ENCODE assay signal across 10 cellular contexts in genomic region chr10:22475527-22475856, GRCh38.
DNase-seq lines count a peak whose midpoint lies in the region; ATAC-seq and TF ChIP-seq lines count a peak whose summit lies in the region.
"Had no signal": no experiment of that assay in that cellular context is flagged by ENCODE, and none has a peak within 500 bp of the region (broad histone marks: within the 10 kb centered on the region; RNA-seq: fewer than 3 reads in every experiment).

No MANE protein-coding gene starts in this region.

- peaks cover 36% of the 10 kb centered on the region for H3K27me3 ChIP-seq in CD4-positive, CD25-positive, alpha-beta regulatory T cell (ENCODE audit: control insufficient read depth, insufficient read depth, low read length)
- H3K27me3 ChIP-seq in HUES6 (ENCODE audit: control insufficient read depth, insufficient read depth, low read length) = peaks cover 94% of the 10 kb centered on the region
- peaks cover 5 to 71% (median 31%) of the 10 kb centered on the region in 4 donors for H3K27me3 ChIP-seq in esophagus muscularis mucosa
- peaks cover 17% of the 10 kb centered on the region for H3K27me3 ChIP-seq in parathyroid adenoma (ENCODE audit: control insufficient read depth, insufficient read depth, low read length)

- no peak for ATAC-seq in CD4-positive, CD25-positive, alpha-beta regulatory T cell (ENCODE audit: low read depth in 2 of 2)
- ATAC-seq in HG03521 (IDR thresholded peaks at IDR 0.05; ENCODE audit: unreplicated experiment) (no peak), GM21786 (IDR thresholded peaks at IDR 0.05; ENCODE audit: unreplicated experiment) (no peak), GM18520 (IDR thresholded peaks at IDR 0.05; ENCODE audit: unreplicated experiment) (no peak)

- H3K27ac ChIP-seq in CD4-positive, CD25-positive, alpha-beta regulatory T cell (ENCODE audit: insufficient read depth, low read length, poor library complexity, severe bottlenecking) = no peak overlapping the region
- H3K27ac ChIP-seq in HUES6 (ENCODE audit: low read depth, low read length) (no peak overlapping the region), esophagus muscularis mucosa (replicated peaks in 1 of 4) (no peak overlapping the region), parathyroid adenoma (no peak overlapping the region)

- no peaks in the 10 kb centered on the region for H3K9me3 ChIP-seq in CD4-positive, CD25-positive, alpha-beta regulatory T cell (ENCODE audit: control insufficient read depth in 2 of 2, low read length in 2 of 2)
- H3K9me3 ChIP-seq in HUES6 (ENCODE audit: control insufficient read depth, insufficient read depth, low read depth, low read length) (no peaks in the 10 kb centered on the region), esophagus muscularis mucosa (no peaks in the 10 kb centered on the region), parathyroid adenoma (ENCODE audit: control insufficient read depth, low read length) (no peaks in the 10 kb centered on the region)

- no peaks in the 10 kb centered on the region for H3K9me3 Mint-ChIP-seq in CD4-positive, CD25-positive, alpha-beta regulatory T cell

- TF ChIP-seq EP300 in esophagus muscularis mucosa (IDR thresholded peaks at IDR 0.05) = no peak

- TF ChIP-seq CTCF in esophagus muscularis mucosa (IDR thresholded peaks at IDR 0.05) (no peak), parathyroid adenoma (IDR thresholded peaks at IDR 0.05) (no peak)

- TF ChIP-seq POLR2A in esophagus muscularis mucosa (IDR thresholded peaks at IDR 0.05; ENCODE audit: low read depth) (no peak), erythroblast (IDR thresholded peaks at IDR 0.05; ENCODE audit: low read length) (no peak)

- H3K79me2 ChIP-seq in parathyroid adenoma = no peaks in the 10 kb centered on the region

- H3K27ac Mint-ChIP-seq in CD4-positive, CD25-positive, alpha-beta regulatory T cell = peak overlapping the region in 1 of 3 donors; percentile 3

- H3K4me2 ChIP-seq in parathyroid adenoma (ENCODE audit: low read length) = peak overlapping the region; percentile 48

- H3K36me3 ChIP-seq in CD4-positive, CD25-positive, alpha-beta regulatory T cell (ENCODE audit: control insufficient read depth, insufficient read depth, low read length) = no peaks in the 10 kb centered on the region
- H3K36me3 ChIP-seq in HUES6 (ENCODE audit: control insufficient read depth, insufficient read depth, low read length) (no peaks in the 10 kb centered on the region), esophagus muscularis mucosa (no peaks in the 10 kb centered on the region), parathyroid adenoma (ENCODE audit: control insufficient read depth, insufficient read depth, low read length) (no peaks in the 10 kb centered on the region)

- peak overlapping the region; percentile 16 to 89 (median 72) for H3K4me3 Mint-ChIP-seq in CD4-positive, CD25-positive, alpha-beta regulatory T cell

- no peak overlapping the region for H3K4me3 ChIP-seq in CD4-positive, CD25-positive, alpha-beta regulatory T cell (ENCODE audit: low read depth, low read length)
- peak overlapping the region; percentile 69 for H3K4me3 ChIP-seq in HUES6 (ENCODE audit: low read depth, low read length)
- H3K4me3 ChIP-seq in esophagus muscularis mucosa = peak overlapping the region; percentile 44 to 57 (median 52)
- H3K4me3 ChIP-seq in parathyroid adenoma (ENCODE audit: low read depth, low read length) = no peak overlapping the region

- peaks cover 76% of the 10 kb centered on the region for H3K27me3 Mint-ChIP-seq in CD4-positive, CD25-positive, alpha-beta regulatory T cell

- peaks cover 16% of the 10 kb centered on the region for H3K4me1 ChIP-seq in CD4-positive, CD25-positive, alpha-beta regulatory T cell (ENCODE audit: control insufficient read depth, insufficient read depth, low read length, poor library complexity, severe bottlenecking)
- H3K4me1 ChIP-seq in HUES6 (ENCODE audit: control insufficient read depth, insufficient read depth, low read length) (peaks cover 10% of the 10 kb centered on the region; the same call in 1 of the 2 replicates), esophagus muscularis mucosa (peaks cover 15 to 23% (median 19%) of the 10 kb centered on the region in 4 donors), parathyroid adenoma (no peaks in the 10 kb centered on the region)

- H3K9ac ChIP-seq in HUES6 (ENCODE audit: low read length) (no peak overlapping the region), parathyroid adenoma (no peak overlapping the region)

- DNase-seq in CD4-positive, CD25-positive, alpha-beta regulatory T cell = no peak
- DNase-seq in esophagus muscularis mucosa (ENCODE audit: extremely low spot score) (no peak), erythroblast (lab: John Stamatoyannopoulos, UW) (no peak)
- DNase-seq: activated CD4-positive, alpha-beta T cell treated with anti-CD3 and anti-CD28 coated beads for 1 hour; NCI-H1694 treated with DMSO at 0.1 percent for 48 hours had no signal

- intact Hi-C loops in esophagus muscularis mucosa (cut with DNase I) = no loop called here

- H3K4me1 Mint-ChIP-seq in CD4-positive, CD25-positive, alpha-beta regulatory T cell = peaks cover 4 to 13% (median 6%) of the 10 kb centered on the region in 4 donors

- H2AFZ ChIP-seq in parathyroid adenoma = no peak overlapping the region

- no peaks in the 10 kb centered on the region for H3K36me3 Mint-ChIP-seq in CD4-positive, CD25-positive, alpha-beta regulatory T cell

- 12% methylated on average over 16 of the region's 16 CpGs for WGBS in esophagus muscularis mucosa

Comparison
In these comparisons a context has a peak if more than half of its experiments do, and no peak if none do; other contexts are left out.
1. H3K4me3 ChIP-seq: peak in HUES6 (single experiment) and esophagus muscularis mucosa (4 of 4); none in CD4-positive, CD25-positive, alpha-beta regulatory T cell (single experiment) and parathyroid adenoma (single experiment).